Comparison of ENCODE assay signal across 8 cellular contexts in genomic region chr7:99551767-99552463, GRCh38.
DNase-seq lines count a peak whose midpoint lies in the region; ATAC-seq and TF ChIP-seq lines count a peak whose summit lies in the region.

TSS of gene FAM200A (minus strand) at chr7:99552114. CDS start at chr7:99548407, 3,707 bp downstream.

- no peak for TF ChIP-seq CTCF in GM13977 (IDR thresholded peaks at IDR 0.05; ENCODE audit: extremely low read depth, insufficient read depth, missing control alignments)
- no peak for TF ChIP-seq CTCF in astrocyte of the spinal cord (IDR thresholded peaks at IDR 0.05; ENCODE audit: low read depth, low read length)

- in situ Hi-C loops in GM13977 (cut with MboI; ENCODE audit: low pct_unique_long_range_greater_than_20kb, low sequenced_read_pairs, unreplicated experiment) (no loop called here), astrocyte of the spinal cord (cut with HindIII; ENCODE audit: low sequenced_read_pairs) (no loop called here)

- ATAC-seq in HG02870 (IDR thresholded peaks at IDR 0.05; ENCODE audit: unreplicated experiment) (peak; percentile 89), HG03025 (IDR thresholded peaks at IDR 0.05; ENCODE audit: low FRiP score, unreplicated experiment) (no peak)

- DNase-seq in GM13977 (ENCODE audit: low spot score) (peak; percentile 93), NCI-H187 (lab: John Stamatoyannopoulos, UW) (peak; percentile 79 to 81), T-helper 9 cell (peak; percentile 79), astrocyte of the spinal cord (ENCODE audit: low read depth, low spot score) (peak; percentile 94), hypothalamus (lab: John Stamatoyannopoulos, UW) (peak; percentile 26 to 91 (median 79)), retina (peak; percentile 93)

- H3K4me3 ChIP-seq in astrocyte of the spinal cord (ENCODE audit: low read depth, low read length), result peak within 1 kb of the TSS; percentile 99
